ENCODE assay signal across 8 cellular contexts in genomic region chr6:138590796-138591709, GRCh38.
DNase-seq lines count a peak whose midpoint lies in the region; ATAC-seq and TF ChIP-seq lines count a peak whose summit lies in the region.

No MANE protein-coding gene starts in this region.

- TF ChIP-seq CTCF in AG09319 (IDR thresholded peaks at IDR 0.05; ENCODE audit: low read depth, low read length): peak; percentile 90
- TF ChIP-seq CTCF in GM12874 (IDR thresholded peaks at IDR 0.05; ENCODE audit: insufficient read depth, low read depth, low read length): peak; percentile 69
- TF ChIP-seq CTCF in breast epithelium (IDR thresholded peaks at IDR 0.05): peak; percentile 68 to 78 (median 70)

- no peak overlapping the region for H3K4me3 ChIP-seq in breast epithelium

- H3K27me3 ChIP-seq in breast epithelium: no peaks in the 10 kb centered on the region

- intact Hi-C loops in breast epithelium (cut with DNase I; ENCODE audit: low total_unique reads): loop anchor here (5.0 kb wide), 1 partner anchor 1056 kb away; no protein-coding TSS in a partner anchor

- ATAC-seq in HG03045 (IDR thresholded peaks at IDR 0.05; ENCODE audit: unreplicated experiment): no peak

- DNase-seq in AG09319 (ENCODE audit: extremely low read depth, low read depth): peak; percentile 41
- peak; percentile 58 for DNase-seq in MV-4-11 (lab: John Stamatoyannopoulos, UW)
- DNase-seq in SK-N-DZ (ENCODE audit: low spot score): peak; percentile 71
- DNase-seq in breast epithelium (ENCODE audit: low spot score in 2 of 2): peak in 1 of 2 donors; percentile 30
- peak; percentile 87 for DNase-seq in islet precursor cell
- DNase-seq in stimulated activated CD4-positive, alpha-beta T cell treated with anti-CD3 and anti-CD28 coated beads, Interleukin-4, amount 100 ng/mL, for 24 hours: peak; percentile 49

- H3K27ac ChIP-seq in breast epithelium: no peak overlapping the region

- H3K9me3 ChIP-seq in breast epithelium: no peaks in the 10 kb centered on the region

- TF ChIP-seq POLR2A in breast epithelium (IDR thresholded peaks at IDR 0.05): no peak

- no peaks in the 10 kb centered on the region for H3K4me1 ChIP-seq in breast epithelium

- no peaks in the 10 kb centered on the region for H3K36me3 ChIP-seq in breast epithelium
